8 cellular contexts compared by ENCODE assay signal in the genomic region with DNA sequence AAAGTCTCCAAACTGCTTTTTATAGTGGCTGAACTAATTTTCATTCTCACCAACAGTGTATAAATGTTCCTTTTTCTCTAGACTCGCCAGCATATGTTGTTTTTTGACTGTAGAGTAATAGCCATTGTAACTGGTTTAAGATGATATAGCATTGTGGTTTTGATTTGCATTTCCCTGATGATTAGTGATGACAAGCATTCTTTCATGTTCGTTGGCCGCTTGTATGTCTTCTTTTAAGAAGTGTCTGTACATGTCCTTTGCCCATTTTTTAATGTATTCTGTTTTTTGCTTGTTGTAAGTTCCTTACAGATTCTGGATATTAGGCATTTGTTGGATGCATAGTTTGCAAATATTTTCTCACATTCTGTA.
DNase-seq lines count a peak whose midpoint lies in the region; ATAC-seq and TF ChIP-seq lines count a peak whose summit lies in the region.

No MANE protein-coding gene starts in this region.

- peak overlapping the region; percentile 92 for H3K4me3 Mint-ChIP-seq in T-helper 2 cell treated with Interferon-gamma antibody and Interleukin-4, amounts not matched to agents 5 μg/mL and 100 μg/mL, for 36 hours

- H3K4me3 ChIP-seq in muscle layer of duodenum (ENCODE audit: low read depth in 1 of 2, low read length in 2 of 2) = peak overlapping the region; percentile 61 to 72
- no peak overlapping the region for H3K4me3 ChIP-seq in mucosa of descending colon

- H3K36me3 Mint-ChIP-seq in T-helper 2 cell treated with Interferon-gamma antibody and Interleukin-4, amounts not matched to agents 5 μg/mL and 100 μg/mL, for 36 hours (ENCODE audit: low read depth) = peaks cover 12% of the 10 kb centered on the region

- DNase-seq in AML-193 (lab: John Stamatoyannopoulos, UW) (peak; percentile 15 to 30), iPS-NIHi11 (ENCODE audit: low spot score) (no peak), DMS153 treated with DMSO at 0.1 percent for 48 hours (lab: John Stamatoyannopoulos, UW; ENCODE audit: unreplicated experiment) (no peak), mucosa of descending colon (no peak)
- no peak for DNase-seq in T-helper 2 cell treated with Interferon-gamma antibody and Interleukin-4, amounts not matched to agents 5 μg/mL and 100 μg/mL, for 36 hours (ENCODE audit: low spot score)

- ATAC-seq in GM19023 (IDR thresholded peaks at IDR 0.05; ENCODE audit: unreplicated experiment) = peak; percentile 49
- ATAC-seq in HG03135 (IDR thresholded peaks at IDR 0.05; ENCODE audit: unreplicated experiment) = peak; percentile 47
- ATAC-seq in mucosa of descending colon = no peak

- no peak for TF ChIP-seq CTCF in mucosa of descending colon (IDR thresholded peaks at IDR 0.05)

- H3K27ac ChIP-seq in muscle layer of duodenum (ENCODE audit: low read length) = peak overlapping the region; percentile 39

- intact Hi-C loops in mucosa of descending colon (cut with DNase I, micrococcal nuclease) = no loop called here

- H3K36me3 ChIP-seq in muscle layer of duodenum (ENCODE audit: control insufficient read depth in 1 of 2, insufficient read depth in 2 of 2, low read length in 2 of 2) = no peaks in the 10 kb centered on the region
- no peaks in the 10 kb centered on the region for H3K36me3 ChIP-seq in mucosa of descending colon (ENCODE audit: low read depth)

- H3K27me3 ChIP-seq in muscle layer of duodenum (ENCODE audit: low read depth, low read length) = no peaks in the 10 kb centered on the region

- no peaks in the 10 kb centered on the region for H3K27me3 Mint-ChIP-seq in T-helper 2 cell treated with Interferon-gamma antibody and Interleukin-4, amounts not matched to agents 5 μg/mL and 100 μg/mL, for 36 hours (ENCODE audit: low read depth)

- H3K9me3 Mint-ChIP-seq in T-helper 2 cell treated with Interferon-gamma antibody and Interleukin-4, amounts not matched to agents 5 μg/mL and 100 μg/mL, for 36 hours = peaks cover 16% of the 10 kb centered on the region

- peaks cover 0 to 6% of the 10 kb centered on the region in 2 donors for H3K9me3 ChIP-seq in muscle layer of duodenum (ENCODE audit: control insufficient read depth in 1 of 2, low read length in 2 of 2)
- H3K9me3 ChIP-seq in mucosa of descending colon = peaks cover 56% of the 10 kb centered on the region

- peaks cover 24% of the 10 kb centered on the region for H3K4me1 Mint-ChIP-seq in T-helper 2 cell treated with Interferon-gamma antibody and Interleukin-4, amounts not matched to agents 5 μg/mL and 100 μg/mL, for 36 hours (ENCODE audit: low read depth)

- H3K27ac Mint-ChIP-seq in T-helper 2 cell treated with Interferon-gamma antibody and Interleukin-4, amounts not matched to agents 5 μg/mL and 100 μg/mL, for 36 hours = peak overlapping the region; percentile 89

- H3K4me1 ChIP-seq in muscle layer of duodenum (ENCODE audit: control insufficient read depth in 1 of 2, insufficient read depth in 2 of 2, low read length in 2 of 2) (no peaks in the 10 kb centered on the region), mucosa of descending colon (ENCODE audit: low read depth) (no peaks in the 10 kb centered on the region)

Comparison
In these comparisons a context has a peak if more than half of its experiments do, and no peak if none do; other contexts are left out.
1. DNase-seq: peak in AML-193 (2 of 2); none in T-helper 2 cell treated with Interferon-gamma antibody and Interleukin-4, amounts not matched to agents 5 μg/mL and 100 μg/mL, for 36 hours (single experiment), iPS-NIHi11 (single experiment), DMS153 treated with DMSO at 0.1 percent for 48 hours (single experiment) and mucosa of descending colon (0 of 3).